Comparison of ENCODE assay signal across 27 cellular contexts in genomic region chr4:77877167-77877566, GRCh38.
"Had no signal": no experiment of that assay in that cellular context is flagged by ENCODE, and none has a peak within 500 bp of the region (broad histone marks: within the 10 kb centered on the region; RNA-seq: fewer than 3 reads in every experiment).

No MANE protein-coding gene starts in this region.

- H2AFZ ChIP-seq: neural progenitor cell, parathyroid adenoma had no signal

- H3K4me3 ChIP-seq: coronary artery, esophagus squamous epithelium, lung, mucosa of descending colon, neural progenitor cell, skin epidermis, spleen, testis, tibial artery had no signal

- H3K4me2 ChIP-seq: neural progenitor cell had no signal

- H3K4me1 ChIP-seq: parathyroid adenoma, testis, tibial artery had no signal

- H3K27ac ChIP-seq: coronary artery, esophagus squamous epithelium, neural progenitor cell, parathyroid adenoma, skin epidermis, spleen, testis, tibial artery had no signal

- H3K9me3 ChIP-seq: esophagus squamous epithelium, mucosa of descending colon, spleen, testis, tibial artery had no signal

- ATAC-seq: left lobe of liver; mucosa of descending colon; right cardiac atrium; stimulated activated memory B cell treated with anti-CD40 and anti-IgM and Interleukin-4, amounts not matched to agents 10 μg/mL and 1 μg/mL and 100 μg/mL, for 72 hours; stimulated activated naive CD8-positive, alpha-beta T cell treated with anti-CD3 and anti-CD28 coated beads, Interleukin-15, Interleukin-2, amounts not matched to agents 100 U/mL and 50 U/mL, for 24 hours had no signal

- FAIRE-seq: kidney had no signal

- DNase-seq: dermis blood vessel endothelial cell; effector memory CD4-positive, alpha-beta T cell; esophagus squamous epithelium; foreskin melanocyte; hypothalamus; kidney; mucosa of descending colon; naive B cell; right cardiac atrium; spleen; stimulated activated CD4-positive, alpha-beta T cell treated with anti-CD3 and anti-CD28 coated beads, Interleukin-4, amount 100 ng/mL, for 4 hours; stimulated activated naive CD8-positive, alpha-beta T cell treated with anti-CD3 and anti-CD28 coated beads, Interleukin-15, Interleukin-2, amounts not matched to agents 100 U/mL and 50 U/mL, for 24 hours; substantia nigra; testis; tibial artery had no signal

- H3K9me3 Mint-ChIP-seq: memory B cell; mesothelial cell of epicardium; naive B cell; nephron; neural progenitor cell; stimulated activated memory B cell treated with anti-CD40 and anti-IgM and Interleukin-4, amounts not matched to agents 10 μg/mL and 1 μg/mL and 100 μg/mL, for 72 hours; type B pancreatic cell had no signal

- H3K4me3 Mint-ChIP-seq: memory B cell; mesothelial cell of epicardium; naive B cell; nephron; neural progenitor cell; stimulated activated memory B cell treated with anti-CD40 and anti-IgM and Interleukin-4, amounts not matched to agents 10 μg/mL and 1 μg/mL and 100 μg/mL, for 72 hours; type B pancreatic cell had no signal

- H3K27ac Mint-ChIP-seq: memory B cell; neural progenitor cell; stimulated activated memory B cell treated with anti-CD40 and anti-IgM and Interleukin-4, amounts not matched to agents 10 μg/mL and 1 μg/mL and 100 μg/mL, for 72 hours; type B pancreatic cell had no signal

- H3K4me1 Mint-ChIP-seq: nephron, neural progenitor cell had no signal

- H3K27me3 ChIP-seq: esophagus squamous epithelium, neural progenitor cell, spleen, testis, tibial artery had no signal

- H3K36me3 ChIP-seq: neural progenitor cell had no signal

- H3K27me3 Mint-ChIP-seq: memory B cell; naive B cell; progenitor cell of endocrine pancreas; stimulated activated memory B cell treated with anti-CD40 and anti-IgM and Interleukin-4, amounts not matched to agents 10 μg/mL and 1 μg/mL and 100 μg/mL, for 72 hours; type B pancreatic cell had no signal

- H3K9ac ChIP-seq: neural progenitor cell, parathyroid adenoma had no signal
